In genomic region chr22:50705219-50705691, GRCh38 we compare ENCODE assay signal across 11 cellular contexts. TPM values are rescaled to one million over a fixed set of nuclear protein-coding genes. Genes with fewer than 3 reads are reported as not detected.
A peak's percentile ranks its signal among the peaks of the same experiment; 100 is the strongest.
DNase-seq lines count a peak whose midpoint lies in the region; ATAC-seq, FAIRE-seq and TF ChIP-seq lines count a peak whose summit lies in the region.
"Had no signal": no experiment of that assay in that cellular context is flagged by ENCODE, and none has a peak within 500 bp of the region (broad histone marks: within the 10 kb centered on the region; RNA-seq: fewer than 3 reads in every experiment).

No MANE protein-coding gene starts in this region.

- H3K4me1 ChIP-seq in right atrium auricular region (no peaks in the 10 kb centered on the region), GM12878 (ENCODE audit: control insufficient read depth, insufficient read depth, low read length) (no peaks in the 10 kb centered on the region), kidney (ENCODE audit: control insufficient read depth in 1 of 2, insufficient read depth in 1 of 2, low read depth in 1 of 2, low read length in 2 of 2) (peaks cover 7 to 13% of the 10 kb centered on the region in 2 donors), aorta (ENCODE audit: control insufficient read depth in 1 of 2, insufficient read depth in 2 of 2, low read length in 2 of 2) (no peaks in the 10 kb centered on the region)

- H3K79me2 ChIP-seq in GM12878 (ENCODE audit: control insufficient read depth, insufficient read depth, low read length): no peaks in the 10 kb centered on the region

- POLR2A ChIA-PET in GM12878 (lab: Charles Lee): no interaction called here

- no peaks in the 10 kb centered on the region for H4K20me1 ChIP-seq in GM12878 (ENCODE audit: control insufficient read depth, insufficient read depth)

- TF ChIP-seq POLR2A in GM12878 (IDR thresholded peaks at IDR 0.05; ENCODE audit: low read depth, low read length): no peak

- WGBS in GM12878 (ENCODE audit: insufficient coverage, insufficient replicate concordance, low lambda C conversion rate, missing lambda C conversion rate): 72% methylated on average over 20 of the region's 23 CpGs
- WGBS in aorta, 2 donors: 18 to 21% methylated on average over 19 to 23 of the region's 23 CpGs

- peak; percentile 61 for DNase-seq in Right ventricle myocardium inferior (ENCODE audit: missing footprints)
- no peak for DNase-seq in right atrium auricular region (ENCODE audit: low spot score)
- DNase-seq in GM12878 (ENCODE audit: low read depth, low spot score): no peak
- peak; percentile 92 for DNase-seq in kidney
- DNase-seq in aorta: peak; percentile 55 to 72
- no peak for DNase-seq in stimulated activated naive CD8-positive, alpha-beta T cell treated with anti-CD3 and anti-CD28 coated beads, Interleukin-15, Interleukin-2, amounts not matched to agents 100 U/mL and 50 U/mL, for 24 hours
- no peak for DNase-seq in GM19238 (ENCODE audit: insufficient read length, low spot score)

- RAD21 ChIA-PET in GM12878 (lab: Charles Lee; ENCODE audit: unreplicated experiment): no interaction called here

- in situ Hi-C loops in GM12878 (cut with MboI): no loop called here

- H3K9ac ChIP-seq in GM12878 (ENCODE audit: control insufficient read depth, insufficient read depth, low read length): no peak overlapping the region
- no peak overlapping the region for H3K9ac ChIP-seq in kidney (ENCODE audit: low read length in 2 of 2)

- no peak for TF ChIP-seq RAD21 in GM12878 (IDR thresholded peaks at IDR 0.05; ENCODE audit: insufficient read depth, low read depth, low read length)

- ATAC-seq in Right ventricle myocardium inferior (peak; percentile 35), GM12878 (no peak), aorta (ENCODE audit: low FRiP score) (peak; percentile 38), GM21360 (IDR thresholded peaks at IDR 0.05; ENCODE audit: unreplicated experiment) (no peak)
- ATAC-seq in stimulated activated naive CD8-positive, alpha-beta T cell treated with anti-CD3 and anti-CD28 coated beads, Interleukin-15, Interleukin-2, amounts not matched to agents 100 U/mL and 50 U/mL, for 24 hours: no peak
- ATAC-seq: activated CD4-positive, CD25-positive, alpha-beta regulatory T cell treated with anti-CD3 and anti-CD28 coated beads, Interleukin-2, amount 50 U/mL, for 24 hours; HCT116 had no signal

- H3K9me3 ChIP-seq in right atrium auricular region (no peaks in the 10 kb centered on the region), GM12878 (replicated peaks; ENCODE audit: control insufficient read depth, insufficient read depth, low read length) (no peaks in the 10 kb centered on the region), kidney (ENCODE audit: control insufficient read depth in 1 of 2, low read length in 2 of 2) (no peaks in the 10 kb centered on the region), aorta (ENCODE audit: control insufficient read depth, low read length) (no peaks in the 10 kb centered on the region)

- no peak overlapping the region for H3K4me2 ChIP-seq in GM12878 (ENCODE audit: control insufficient read depth, insufficient read depth)

- H2AFZ ChIP-seq in GM12878 (ENCODE audit: control insufficient read depth, low read depth, low read length): no peak overlapping the region

- TF ChIP-seq EP300 in GM12878 (IDR thresholded peaks at IDR 0.05; ENCODE audit: borderline replicate concordance in 1 of 2, control insufficient read depth in 1 of 2, low read depth in 2 of 2, low read length in 2 of 2): no peak

- TF ChIP-seq CTCF in right atrium auricular region (IDR thresholded peaks at IDR 0.05) (no peak), GM12878 (IDR thresholded peaks at IDR 0.05 in 2 of 3, conservative IDR thresholded peaks at IDR 0.05 in 1 of 3; ENCODE audit: control insufficient read depth in 2 of 3, extremely low read depth in 1 of 3, insufficient read depth in 1 of 3, low read depth in 3 of 3, low read length in 3 of 3) (no peak), kidney (IDR thresholded peaks at IDR 0.05; ENCODE audit: borderline replicate concordance, extremely low read depth, insufficient read depth) (no peak)

- FAIRE-seq in GM12878 (lab: Jason Lieb, UNC): no peak
- FAIRE-seq in kidney (lab: Jason Lieb, UNC): no peak

- H3K27ac ChIP-seq in right atrium auricular region (no peak overlapping the region), GM12878 (ENCODE audit: control insufficient read depth, insufficient read depth) (no peak overlapping the region), kidney (ENCODE audit: low read depth in 2 of 2, low read length in 2 of 2) (no peak overlapping the region), aorta (ENCODE audit: low read depth in 1 of 2, low read length in 2 of 2) (no peak overlapping the region)

- SMC1A ChIA-PET in GM12878 (lab: Charles Lee; ENCODE audit: uncharacterized antibody, unreplicated experiment): no interaction called here

- intact Hi-C loops in Right ventricle myocardium inferior (cut with DNase I): no loop called here
- intact Hi-C loops in GM12878 (cut with micrococcal nuclease; ENCODE audit: unreplicated experiment): no loop called here
- intact Hi-C loops in kidney (cut with DNase I): no loop called here
- intact Hi-C loops in aorta (cut with DNase I): no loop called here

- no TSS peak for BruUV-seq in GM12878 (replicated peaks; lab: Mats Ljungman, UMichigan)

- H3K36me3 ChIP-seq in right atrium auricular region (no peaks in the 10 kb centered on the region), GM12878 (ENCODE audit: control insufficient read depth in 2 of 2, insufficient read depth in 2 of 2, low read length in 1 of 2) (no peaks in the 10 kb centered on the region), kidney (ENCODE audit: control insufficient read depth in 1 of 2, insufficient read depth in 2 of 2, low read length in 2 of 2) (peaks cover 0 to 4% of the 10 kb centered on the region in 2 donors), aorta (ENCODE audit: control insufficient read depth in 1 of 2, insufficient read depth in 2 of 2, low read length in 1 of 2) (no peaks in the 10 kb centered on the region)

- H3K27me3 ChIP-seq in right atrium auricular region: no peaks in the 10 kb centered on the region
- H3K27me3 ChIP-seq in GM12878 (replicated peaks in 1 of 2; ENCODE audit: control insufficient read depth in 2 of 2, insufficient read depth in 2 of 2, low read length in 1 of 2): no peaks in the 10 kb centered on the region; a peak in 1 of 4 replicates
- no peaks in the 10 kb centered on the region for H3K27me3 ChIP-seq in aorta (ENCODE audit: control insufficient read depth in 1 of 2, insufficient read depth in 2 of 2, low read length in 1 of 2)

- H3K4me3 ChIP-seq in right atrium auricular region: no peak overlapping the region
- H3K4me3 ChIP-seq in GM12878: no peak overlapping the region
- H3K4me3 ChIP-seq in kidney (ENCODE audit: low read length in 2 of 2): no peak overlapping the region
- no peak overlapping the region for H3K4me3 ChIP-seq in aorta (ENCODE audit: low read length in 2 of 2)

- CTCF ChIA-PET in GM12878 (lab: Yijun Ruan, JAX): no interaction called here

TF ChIP-seq in GM12878, 131 proteins besides CTCF, POLR2A, EP300 and RAD21 (continues in another document):
- TF ChIP-seq YBX1 (IDR thresholded peaks at IDR 0.05): no peak

RNA-seq across cellular contexts. Expression of gene SHANK3, which starts 32.6 kb away (rescaled TPM):
- 22.2 TPM for total RNA-seq in Right ventricle myocardium inferior
- 10 to 100 TPM in 1 of 2 donors, 1 to 10 TPM in 1; 8.2 to 12.3 TPM for total RNA-seq in right atrium auricular region
- total RNA-seq in GM12878 (2013; cell fraction: nucleolus; rRNA removed): 0.12 and 0.19 TPM in 2 replicates
- total RNA-seq in GM12878 (2014; rRNA removed): 0.06 TPM in 1 of 2 replicates, not detected in the other
- not detected in 2 replicates for total RNA-seq in GM12878 (2014; rRNA removed; fragmentation: Illumina TruSeq; extraction: Trizol)
- 0.08 and 0.10 TPM in 2 replicates for total RNA-seq in GM12878 (2021)
- polyA plus RNA-seq in GM12878 (2011; ENCODE audit: low read depth): not detected
- 0.03 and 0.04 TPM in 2 replicates for polyA plus RNA-seq in GM12878 (2011; rRNA removed)
- polyA plus RNA-seq in GM12878 (2011; cell fraction: cytosol; rRNA removed): 0.03 and 0.04 TPM in 2 replicates
- 0.38 and 0.45 TPM in 2 replicates for polyA plus RNA-seq in GM12878 (2011; cell fraction: nucleus; rRNA removed)
- 0.09 and 0.10 TPM in 2 replicates for polyA plus RNA-seq in GM12878 (2012)
- under 0.01 TPM in 1 of 2 replicates, not detected in the other for polyA plus RNA-seq in GM12878 (2014; fragmentation: Illumina TruSeq; extraction: Trizol)
- not detected for polyA plus RNA-seq in GM12878 (2014; fragmentation: Nextera tagmentation; extraction: Ambion mirVana)
- polyA plus RNA-seq in GM12878 (2014; rRNA removed): 0.06 TPM in 1 of 2 replicates, not detected in the other
- polyA plus RNA-seq in GM12878 (2016; fragmentation: Nextera tagmentation; extraction: Ambion mirVana): not detected
- under 0.01 TPM in 1 of 2 replicates, not detected in the other for polyA minus RNA-seq in GM12878 (2011; rRNA and poly(A)+ RNA removed)
- not detected in 2 replicates for polyA minus RNA-seq in GM12878 (2011; cell fraction: cytosol; rRNA and poly(A)+ RNA removed)
- 0.10 and 0.12 TPM in 2 replicates for polyA minus RNA-seq in GM12878 (2011; cell fraction: nucleus; rRNA and poly(A)+ RNA removed)
- 40.5 TPM for total RNA-seq in kidney
- polyA plus RNA-seq in kidney (ENCODE audit: insufficient read depth, low read depth, low replicate concordance): 8.8 TPM
- total RNA-seq in aorta: 10 to 100 TPM; 48.6 to 62.9 TPM
- 1 to 10 TPM in 1 of 2 donors, under 1 TPM in 1; 0.63 to 3.2 TPM for polyA plus RNA-seq in aorta

RNA-seq across cellular contexts. Expression of gene ACR, which starts 32.7 kb away (rescaled TPM):
- total RNA-seq in Right ventricle myocardium inferior (0.27 TPM), right atrium auricular region (under 1 TPM in 1 of 2 donors, not detected in 1; 0.39 TPM), GM12878 (2014; rRNA removed) (not detected in 2 replicates), GM12878 (2014; rRNA removed; fragmentation: Illumina TruSeq; extraction: Trizol) (not detected in 2 replicates), GM12878 (2021) (not detected in 2 replicates), kidney (1.6 TPM), aorta (1 to 10 TPM; 1.6 to 1.8 TPM)
- not detected in 2 replicates for total RNA-seq in GM12878 (2013; cell fraction: nucleolus; rRNA removed)
- not detected for polyA plus RNA-seq in GM12878 (2011; ENCODE audit: low read depth)
- polyA plus RNA-seq in GM12878 (2011; rRNA removed) (not detected in 2 replicates), GM12878 (2014; fragmentation: Illumina TruSeq; extraction: Trizol) (not detected in 2 replicates), GM12878 (2014; fragmentation: Nextera tagmentation; extraction: Ambion mirVana) (not detected), GM12878 (2014; rRNA removed) (not detected in 2 replicates), GM12878 (2016; fragmentation: Nextera tagmentation; extraction: Ambion mirVana) (not detected), kidney (ENCODE audit: insufficient read depth, low read depth, low replicate concordance) (1.0 TPM), aorta (not detected)
- polyA plus RNA-seq in GM12878 (2011; cell fraction: cytosol; rRNA removed): not detected in 2 replicates
- not detected in 2 replicates for polyA plus RNA-seq in GM12878 (2011; cell fraction: nucleus; rRNA removed)
- polyA plus RNA-seq in GM12878 (2012): not detected in 2 replicates
- not detected in 2 replicates for polyA minus RNA-seq in GM12878 (2011; rRNA and poly(A)+ RNA removed)
- polyA minus RNA-seq in GM12878 (2011; cell fraction: cytosol; rRNA and poly(A)+ RNA removed): not detected in 2 replicates
- polyA minus RNA-seq in GM12878 (2011; cell fraction: nucleus; rRNA and poly(A)+ RNA removed): not detected in 2 replicates
- total RNA-seq: myocyte had no signal

Comparison
In these comparisons a context has a peak if more than half of its experiments do, and no peak if none do; other contexts are left out.
1. DNase-seq: peak in Right ventricle myocardium inferior (single experiment), kidney (single experiment) and aorta (2 of 2); none in right atrium auricular region (single experiment), GM12878 (single experiment), stimulated activated naive CD8-positive, alpha-beta T cell treated with anti-CD3 and anti-CD28 coated beads, Interleukin-15, Interleukin-2, amounts not matched to agents 100 U/mL and 50 U/mL, for 24 hours (single experiment) and GM19238 (single experiment).
2. ATAC-seq: peak in Right ventricle myocardium inferior (single experiment) and aorta (single experiment); none in GM12878 (single experiment), GM21360 (single experiment) and stimulated activated naive CD8-positive, alpha-beta T cell treated with anti-CD3 and anti-CD28 coated beads, Interleukin-15, Interleukin-2, amounts not matched to agents 100 U/mL and 50 U/mL, for 24 hours (single experiment).
3. RNA of gene SHANK3, which starts 32.6 kb away (total RNA-seq): 48.6 to 62.9 TPM in aorta, 40.5 TPM in kidney (single experiment), 22.2 TPM in Right ventricle myocardium inferior (single experiment) and 8.2 to 12.3 TPM in right atrium auricular region; 0.06 to 0.19 TPM in GM12878; every median in the first group is over 4 times any median in the second.